9 cellular contexts compared by ENCODE assay signal in genomic region chr3:58560771-58561311, GRCh38. TPM values are rescaled to one million over a fixed set of nuclear protein-coding genes. Genes with fewer than 3 reads are reported as not detected.
DNase-seq lines count a peak whose midpoint lies in the region; ATAC-seq, FAIRE-seq and TF ChIP-seq lines count a peak whose summit lies in the region.
"Had no signal": no experiment of that assay in that cellular context is flagged by ENCODE, and none has a peak within 500 bp of the region (broad histone marks: within the 10 kb centered on the region; RNA-seq: fewer than 3 reads in every experiment).

No MANE protein-coding gene starts in this region.

- H3K36me3 ChIP-seq in bronchial epithelial cell (ENCODE audit: control insufficient read depth, insufficient read depth, low read length), result no peaks in the 10 kb centered on the region
- H3K36me3 ChIP-seq in left lung, result peaks cover 0 to 26% of the 10 kb centered on the region in 2 donors

- no peaks in the 10 kb centered on the region for H3K27me3 ChIP-seq in bronchial epithelial cell (ENCODE audit: control insufficient read depth, insufficient read depth, low read length)
- no peaks in the 10 kb centered on the region for H3K27me3 ChIP-seq in left lung

- H3K27ac ChIP-seq in left lung, result no peak overlapping the region

- intact Hi-C loops in left lung (cut with DNase I), result no loop called here

- no peaks in the 10 kb centered on the region for H3K9me3 Mint-ChIP-seq in stimulated activated effector memory CD8-positive, alpha-beta T cell treated with anti-CD3 and anti-CD28 coated beads, Interleukin-12 subunit alpha, Interleukin-12 subunit beta, amount 100 ng/mL, for 72 hours

- H3K4me3 Mint-ChIP-seq in stimulated activated effector memory CD8-positive, alpha-beta T cell treated with anti-CD3 and anti-CD28 coated beads, Interleukin-12 subunit alpha, Interleukin-12 subunit beta, amount 100 ng/mL, for 72 hours, result no peak overlapping the region

- no peaks in the 10 kb centered on the region for H3K9me3 ChIP-seq in left lung

- no peaks in the 10 kb centered on the region for H3K4me1 Mint-ChIP-seq in stimulated activated effector memory CD8-positive, alpha-beta T cell treated with anti-CD3 and anti-CD28 coated beads, Interleukin-12 subunit alpha, Interleukin-12 subunit beta, amount 100 ng/mL, for 72 hours

- in situ Hi-C loops in Caki2 (cut with HindIII; ENCODE audit: low pct_unique_long_range_greater_than_20kb, low sequenced_read_pairs), result no loop called here

- H3K4me3 ChIP-seq in bronchial epithelial cell (ENCODE audit: low read depth, low read length), result no peak overlapping the region
- H3K4me3 ChIP-seq in left lung, result no peak overlapping the region

- peak; percentile 90 for DNase-seq in Caki2 (ENCODE audit: low read depth)
- peak; percentile 12 to 19 for DNase-seq in Kasumi-1 (lab: John Stamatoyannopoulos, UW)
- DNase-seq in bronchial epithelial cell (ENCODE audit: low read depth), result peak; percentile 63
- DNase-seq in left lung, result no peak
- no peak for DNase-seq in NCI-H446 treated with DMSO at 0.1 percent for 48 hours (lab: John Stamatoyannopoulos, UW)
- DNase-seq in stimulated activated effector memory CD8-positive, alpha-beta T cell treated with anti-CD3 and anti-CD28 coated beads, Interleukin-12 subunit alpha, Interleukin-12 subunit beta, amount 100 ng/mL, for 72 hours (ENCODE audit: low spot score in 2 of 2), result no peak
- no peak for DNase-seq in SHP77 treated with DMSO at 0.1 percent for 48 hours (lab: John Stamatoyannopoulos, UW)
- DNase-seq: NCI-H1436 treated with DMSO at 0.1 percent for 48 hours had no signal

- ATAC-seq in left lung (peak; percentile 77), HG03095 (IDR thresholded peaks at IDR 0.05; ENCODE audit: unreplicated experiment) (no peak)
- no peak for ATAC-seq in stimulated activated effector memory CD8-positive, alpha-beta T cell treated with anti-CD3 and anti-CD28 coated beads, Interleukin-12 subunit alpha, Interleukin-12 subunit beta, amount 100 ng/mL, for 72 hours

- no peaks in the 10 kb centered on the region for H3K36me3 Mint-ChIP-seq in stimulated activated effector memory CD8-positive, alpha-beta T cell treated with anti-CD3 and anti-CD28 coated beads, Interleukin-12 subunit alpha, Interleukin-12 subunit beta, amount 100 ng/mL, for 72 hours

- FAIRE-seq in bronchial epithelial cell (lab: Jason Lieb, UNC), result no peak

- H3K4me1 ChIP-seq in left lung, result no peaks in the 10 kb centered on the region

- H3K27ac Mint-ChIP-seq in stimulated activated effector memory CD8-positive, alpha-beta T cell treated with anti-CD3 and anti-CD28 coated beads, Interleukin-12 subunit alpha, Interleukin-12 subunit beta, amount 100 ng/mL, for 72 hours, result no peak overlapping the region

- TF ChIP-seq CTCF in bronchial epithelial cell (IDR thresholded peaks at IDR 0.05; ENCODE audit: insufficient read depth, low read length, severe bottlenecking) (no peak), left lung (IDR thresholded peaks at IDR 0.05) (no peak)

RNA-seq across cellular contexts. Expression of gene FAM107A, which starts 16.4 kb away (rescaled TPM):
- total RNA-seq in Caki2 (2014; rRNA removed; shearing (Covaris generic); ENCODE audit: low replicate concordance), result not detected in 2 replicates
- not detected in 2 replicates for total RNA-seq in bronchial epithelial cell
- total RNA-seq in left lung, result 10 to 100 TPM in 1 of 2 donors, 1 to 10 TPM in 1; 9.2 to 46.5 TPM

RNA-seq across cellular contexts. Expression of gene ACOX2, which starts 23.9 kb away (rescaled TPM):
- 2.0 TPM in 1 of 2 replicates, not detected in the other for total RNA-seq in Caki2 (2014; rRNA removed; shearing (Covaris generic); ENCODE audit: low replicate concordance)
- total RNA-seq in bronchial epithelial cell (0.26 TPM in 1 of 2 replicates, not detected in the other), left lung (10 to 100 TPM in 1 of 2 donors, 1 to 10 TPM in 1; 9.8 to 31.0 TPM)

Comparison
In these comparisons a context has a peak if more than half of its experiments do, and no peak if none do; other contexts are left out.
1. DNase-seq: peak in Caki2 (single experiment), Kasumi-1 (2 of 2) and bronchial epithelial cell (single experiment); none in left lung (0 of 2), NCI-H446 treated with DMSO at 0.1 percent for 48 hours (single experiment), stimulated activated effector memory CD8-positive, alpha-beta T cell treated with anti-CD3 and anti-CD28 coated beads, Interleukin-12 subunit alpha, Interleukin-12 subunit beta, amount 100 ng/mL, for 72 hours (0 of 2) and SHP77 treated with DMSO at 0.1 percent for 48 hours (single experiment).
2. RNA of gene FAM107A, which starts 16.4 kb away (total RNA-seq): 9.2 to 46.5 TPM in left lung; not detected in Caki2 and not detected in bronchial epithelial cell; every median in the first group is over 10 times any median in the second.